In the genomic region with DNA sequence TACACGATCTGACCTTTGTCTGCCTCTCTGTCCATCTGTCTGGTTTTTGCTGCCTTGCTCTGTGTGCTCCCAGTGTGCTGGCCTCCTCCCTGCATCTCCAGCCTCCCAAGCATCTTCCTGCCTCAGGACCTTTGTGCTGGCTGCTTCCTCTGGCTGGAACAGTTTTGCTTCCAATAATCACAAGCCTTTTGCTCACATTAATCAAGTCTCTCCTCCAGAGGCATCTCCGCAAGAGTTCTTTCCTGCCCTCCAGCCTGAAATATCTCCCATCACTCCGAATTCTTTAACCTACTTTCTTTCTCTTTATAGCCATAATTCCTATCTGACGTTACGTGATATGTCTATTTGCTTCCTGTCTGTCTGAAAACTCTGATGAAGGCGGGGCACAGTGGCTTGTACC, we compare ENCODE assay signal across 23 cellular contexts.
"Had no signal": no experiment of that assay in that cellular context is flagged by ENCODE, and none has a peak within 500 bp of the region (broad histone marks: within the 10 kb centered on the region; RNA-seq: fewer than 3 reads in every experiment).

No MANE protein-coding gene starts in this region.

- H3K4me3 ChIP-seq: colonic mucosa, dorsolateral prefrontal cortex, heart left ventricle, psoas muscle, right atrium auricular region, thyroid gland had no signal

- H3K36me3 ChIP-seq: colonic mucosa, heart left ventricle, right atrium auricular region, thyroid gland had no signal

- H3K9me3 ChIP-seq: colonic mucosa, psoas muscle, right atrium auricular region, thyroid gland had no signal

- H3K4me1 Mint-ChIP-seq: activated B cell treated with CpG ODN at 0.5 μM for 24 hours; activated CD4-positive, alpha-beta T cell treated with anti-CD3 and anti-CD28 coated beads for 36 hours; activated naive CD8-positive, alpha-beta T cell treated with anti-CD3 and anti-CD28 coated beads for 36 hours; memory B cell; naive thymus-derived CD8-positive, alpha-beta T cell had no signal

- H3K36me3 Mint-ChIP-seq: activated naive CD8-positive, alpha-beta T cell treated with anti-CD3 and anti-CD28 coated beads for 36 hours; memory B cell had no signal

- H3K27ac ChIP-seq: colonic mucosa, dorsolateral prefrontal cortex, heart left ventricle, psoas muscle, right atrium auricular region, thyroid gland had no signal

- DNase-seq: activated B cell treated with CpG ODN at 0.5 μM for 24 hours; activated CD4-positive, alpha-beta T cell treated with anti-CD3 and anti-CD28 coated beads for 36 hours; activated CD4-positive, alpha-beta T cell treated with anti-CD3 and anti-CD28 coated beads, Interleukin-2, amount 50 U/mL, for 4 hours; activated CD8-positive, alpha-beta memory T cell treated with anti-CD3 and anti-CD28 coated beads for 24 hours; activated CD8-positive, alpha-beta memory T cell treated with anti-CD3 and anti-CD28 coated beads, Interleukin-2, amount 50 U/mL, for 4 hours; activated naive CD4-positive, alpha-beta T cell; activated naive CD8-positive, alpha-beta T cell treated with anti-CD3 and anti-CD28 coated beads for 36 hours; activated T-cell treated with anti-CD3 and anti-CD28 coated beads, Interleukin-2, amount 50 U/mL, for 4 hours; central memory CD4-positive, alpha-beta T cell; colonic mucosa; dorsolateral prefrontal cortex; heart left ventricle; left cardiac atrium; naive thymus-derived CD8-positive, alpha-beta T cell; psoas muscle; stimulated activated CD4-positive, alpha-beta T cell treated with anti-CD3 and anti-CD28 coated beads, Interleukin-12 subunit alpha, Interleukin-12 subunit beta, amount 100 ng/mL, for 4 hours; stimulated activated CD4-positive, alpha-beta T cell treated with anti-CD3 and anti-CD28 coated beads, Interleukin-4, amount 100 ng/mL, for 4 hours; stimulated activated naive CD8-positive, alpha-beta T cell treated with anti-CD3 and anti-CD28 coated beads, Interleukin-15, Interleukin-2, amounts not matched to agents 100 U/mL and 50 U/mL, for 24 hours; T1000; thyroid gland had no signal

- H3K9me3 Mint-ChIP-seq: activated naive CD8-positive, alpha-beta T cell treated with anti-CD3 and anti-CD28 coated beads for 36 hours; activated T-cell treated with anti-CD3 and anti-CD28 coated beads, Interleukin-2, amount 50 U/mL, for 4 hours; activated T-helper 2 cell treated with anti-CD3 and anti-CD28 coated beads, Interferon-gamma antibody, Interleukin-2, Interleukin-4, amounts not matched to agents 10 μg/mL and 5 μg/mL and 100 μg/mL, durations not matched to agents 14 hours and 24 hours and 36 hours had no signal

- H3K4me1 ChIP-seq: colonic mucosa, heart left ventricle, right atrium auricular region, thyroid gland had no signal

- H3K27ac Mint-ChIP-seq: activated B cell treated with CpG ODN at 0.5 μM for 24 hours; activated CD4-positive, alpha-beta T cell treated with anti-CD3 and anti-CD28 coated beads for 36 hours; activated naive CD8-positive, alpha-beta T cell treated with anti-CD3 and anti-CD28 coated beads for 36 hours; activated T-helper 2 cell treated with anti-CD3 and anti-CD28 coated beads, Interferon-gamma antibody, Interleukin-2, Interleukin-4, amounts not matched to agents 10 μg/mL and 5 μg/mL and 100 μg/mL, durations not matched to agents 14 hours and 24 hours and 36 hours; memory B cell; naive thymus-derived CD8-positive, alpha-beta T cell had no signal

- H3K4me3 Mint-ChIP-seq: activated B cell treated with CpG ODN at 0.5 μM for 24 hours; activated CD4-positive, alpha-beta T cell treated with anti-CD3 and anti-CD28 coated beads for 36 hours; activated naive CD8-positive, alpha-beta T cell treated with anti-CD3 and anti-CD28 coated beads for 36 hours; activated T-cell treated with anti-CD3 and anti-CD28 coated beads, Interleukin-2, amount 50 U/mL, for 4 hours; memory B cell; naive thymus-derived CD8-positive, alpha-beta T cell had no signal

- H3K27me3 ChIP-seq: colonic mucosa, dorsolateral prefrontal cortex, right atrium auricular region, thyroid gland had no signal
